ENCODE assay signal across 18 cellular contexts in the genomic region with DNA sequence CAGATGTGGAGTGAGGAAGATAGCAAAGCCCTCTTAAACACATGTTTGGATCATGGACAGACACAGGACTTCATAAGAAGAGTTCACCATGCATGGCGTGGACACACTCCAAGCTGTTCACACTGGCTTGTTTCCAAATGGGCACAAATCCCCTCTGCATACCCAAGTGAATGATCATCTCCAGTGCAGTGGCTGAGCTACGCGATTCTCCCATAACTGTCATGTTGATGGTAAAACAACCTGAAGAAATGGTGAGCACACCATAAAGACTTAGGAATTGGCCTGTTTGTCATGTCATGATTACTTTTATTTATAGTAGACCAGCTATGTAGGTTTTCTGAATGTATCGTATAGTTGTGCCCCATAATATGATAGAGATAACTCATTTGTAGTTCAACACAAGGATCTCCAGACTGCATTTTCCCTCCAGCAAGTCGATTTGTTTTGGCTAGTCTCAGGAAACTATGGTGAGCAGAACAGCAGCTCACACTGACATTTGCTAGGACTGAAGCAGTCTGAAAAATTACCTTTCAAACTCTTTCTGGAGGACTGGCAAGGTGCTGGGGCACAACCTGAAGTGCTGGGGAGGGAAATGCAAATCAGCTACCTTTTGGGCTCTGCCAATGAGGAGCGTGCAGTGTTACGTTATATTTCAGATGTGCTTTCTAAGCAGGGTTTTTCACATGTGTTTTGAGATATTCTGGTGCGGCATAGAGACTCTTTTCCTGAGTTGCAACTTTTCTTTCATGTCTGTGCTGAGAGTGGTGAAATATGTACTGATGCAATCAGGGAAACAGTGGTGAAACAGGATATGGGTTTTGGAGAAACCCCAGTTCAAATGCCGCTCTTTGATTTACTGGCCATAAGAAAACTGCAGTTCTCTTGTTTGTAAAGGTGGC.
"Had no signal": no experiment of that assay in that cellular context is flagged by ENCODE, and none has a peak within 500 bp of the region (broad histone marks: within the 10 kb centered on the region; RNA-seq: fewer than 3 reads in every experiment).

No MANE protein-coding gene starts in this region.

- H3K4me1 ChIP-seq: ascending aorta, foreskin keratinocyte, right atrium auricular region had no signal

- H3K9me3 Mint-ChIP-seq: activated naive CD8-positive, alpha-beta T cell treated with anti-CD3 and anti-CD28 coated beads, Interleukin-2, amount 50 U/mL, for 24 hours; stimulated activated memory B cell treated with anti-CD40 and anti-IgM and Interleukin-4, amounts not matched to agents 10 μg/mL and 1 μg/mL and 100 μg/mL, for 72 hours had no signal

- H3K36me3 Mint-ChIP-seq: naive thymus-derived CD8-positive, alpha-beta T cell; stimulated activated memory B cell treated with anti-CD40 and anti-IgM and Interleukin-4, amounts not matched to agents 10 μg/mL and 1 μg/mL and 100 μg/mL, for 72 hours had no signal

- H3K27me3 ChIP-seq: ascending aorta, foreskin keratinocyte, neutrophil, right atrium auricular region had no signal

- DNase-seq: activated CD4-positive, alpha-beta T cell treated with anti-CD3 and anti-CD28 coated beads for 36 hours; activated CD8-positive, alpha-beta memory T cell treated with anti-CD3 and anti-CD28 coated beads, Interleukin-2, amount 50 U/mL, for 4 hours; activated CD8-positive, alpha-beta T cell treated with anti-CD3 and anti-CD28 coated beads for 36 hours; activated naive CD4-positive, alpha-beta T cell treated with Interleukin-2 at 50 U/mL for 16 hours; activated naive CD8-positive, alpha-beta T cell treated with anti-CD3 and anti-CD28 coated beads, Interleukin-2, amount 50 U/mL, for 24 hours; foreskin keratinocyte; head of caudate nucleus; left cardiac atrium; naive thymus-derived CD8-positive, alpha-beta T cell; substantia nigra; T1000 had no signal

- H3K36me3 ChIP-seq: ascending aorta, neutrophil, right atrium auricular region had no signal

- H3K4me3 Mint-ChIP-seq: activated CD4-positive, alpha-beta T cell treated with anti-CD3 and anti-CD28 coated beads for 36 hours; activated CD8-positive, alpha-beta T cell treated with anti-CD3 and anti-CD28 coated beads for 36 hours; activated naive CD8-positive, alpha-beta T cell treated with anti-CD3 and anti-CD28 coated beads, Interleukin-2, amount 50 U/mL, for 24 hours; naive thymus-derived CD8-positive, alpha-beta T cell; stimulated activated memory B cell treated with anti-CD40 and anti-IgM and Interleukin-4, amounts not matched to agents 10 μg/mL and 1 μg/mL and 100 μg/mL, for 72 hours had no signal

- H3K27me3 Mint-ChIP-seq: activated CD4-positive, alpha-beta T cell treated with anti-CD3 and anti-CD28 coated beads for 36 hours; activated CD8-positive, alpha-beta T cell treated with anti-CD3 and anti-CD28 coated beads for 36 hours; activated naive CD8-positive, alpha-beta T cell treated with anti-CD3 and anti-CD28 coated beads, Interleukin-2, amount 50 U/mL, for 24 hours; stimulated activated memory B cell treated with anti-CD40 and anti-IgM and Interleukin-4, amounts not matched to agents 10 μg/mL and 1 μg/mL and 100 μg/mL, for 72 hours had no signal

- ATAC-seq: activated CD4-positive, alpha-beta T cell treated with anti-CD3 and anti-CD28 coated beads for 36 hours; activated CD8-positive, alpha-beta T cell treated with anti-CD3 and anti-CD28 coated beads for 36 hours; activated naive CD8-positive, alpha-beta T cell treated with anti-CD3 and anti-CD28 coated beads, Interleukin-2, amount 50 U/mL, for 24 hours; foreskin keratinocyte; left cardiac atrium; naive thymus-derived CD8-positive, alpha-beta T cell; stimulated activated memory B cell treated with anti-CD40 and anti-IgM and Interleukin-4, amounts not matched to agents 10 μg/mL and 1 μg/mL and 100 μg/mL, for 72 hours had no signal

- H3K4me3 ChIP-seq: ascending aorta, lung, right atrium auricular region, smooth muscle cell had no signal

- H3K27ac ChIP-seq: ascending aorta, foreskin keratinocyte, neutrophil, right atrium auricular region, VCaP had no signal

- H3K4me1 Mint-ChIP-seq: activated CD4-positive, alpha-beta T cell treated with anti-CD3 and anti-CD28 coated beads for 36 hours; activated naive CD8-positive, alpha-beta T cell treated with anti-CD3 and anti-CD28 coated beads, Interleukin-2, amount 50 U/mL, for 24 hours; naive thymus-derived CD8-positive, alpha-beta T cell; stimulated activated memory B cell treated with anti-CD40 and anti-IgM and Interleukin-4, amounts not matched to agents 10 μg/mL and 1 μg/mL and 100 μg/mL, for 72 hours had no signal

- H3K27ac Mint-ChIP-seq: activated CD4-positive, alpha-beta T cell treated with anti-CD3 and anti-CD28 coated beads for 36 hours; activated CD8-positive, alpha-beta T cell treated with anti-CD3 and anti-CD28 coated beads for 36 hours; activated naive CD8-positive, alpha-beta T cell treated with anti-CD3 and anti-CD28 coated beads, Interleukin-2, amount 50 U/mL, for 24 hours; naive thymus-derived CD8-positive, alpha-beta T cell; stimulated activated memory B cell treated with anti-CD40 and anti-IgM and Interleukin-4, amounts not matched to agents 10 μg/mL and 1 μg/mL and 100 μg/mL, for 72 hours had no signal
